ENCODE assay signal across 8 cellular contexts in the genomic region with DNA sequence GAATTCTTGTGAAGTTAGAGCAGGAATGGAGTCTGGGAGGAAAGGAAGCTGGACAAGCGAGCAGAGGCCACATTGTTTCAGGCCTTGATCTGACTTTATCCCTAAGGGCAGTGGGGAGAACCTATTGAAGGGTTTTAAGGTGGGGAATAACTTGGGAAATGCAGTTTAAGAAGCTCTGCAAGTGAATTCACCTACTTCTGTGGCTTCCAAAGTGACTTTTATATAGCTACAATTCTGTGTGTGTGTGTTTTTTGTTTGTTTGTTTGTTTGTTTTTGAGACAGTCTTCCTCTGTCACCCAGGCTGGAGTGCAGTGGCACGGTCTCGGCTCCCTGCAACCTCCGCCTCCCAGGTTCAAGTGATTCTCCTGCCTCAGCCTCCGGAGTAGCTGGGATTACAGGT. TPM values are rescaled to one million over a fixed set of nuclear protein-coding genes. Genes with fewer than 3 reads are reported as not detected.
DNase-seq lines count a peak whose midpoint lies in the region; ATAC-seq, FAIRE-seq and TF ChIP-seq lines count a peak whose summit lies in the region.
"Not testable (repeated sequence)": the region's sequence is repeated elsewhere in the genome, so short reads cannot be mapped to it uniquely, and the experiment has no call there.

No MANE protein-coding gene starts in this region.

- H3K36me3 Mint-ChIP-seq in T-helper 17 cell (ENCODE audit: low read depth) = not testable (repeated sequence)
- H3K36me3 Mint-ChIP-seq in activated naive CD8-positive, alpha-beta T cell treated with anti-CD3 and anti-CD28 coated beads, Interleukin-2, amount 50 U/mL, for 24 hours (ENCODE audit: low read depth) = peaks cover 18% of the 10 kb centered on the region

- H3K4me1 ChIP-seq in BLaER1 = peaks cover 44% of the 10 kb centered on the region
- peaks cover 12% of the 10 kb centered on the region for H3K4me1 ChIP-seq in HUES48 (ENCODE audit: control insufficient read depth, insufficient read depth, low read length)
- peaks cover 0 to 12% (median 6%) of the 10 kb centered on the region in 4 experiments; a peak in 5 of 7 replicates for H3K4me1 ChIP-seq in H1 (replicated peaks in 1 of 4; ENCODE audit: control insufficient read depth in 3 of 4, insufficient read depth in 4 of 4, low read length in 3 of 4)
- H3K4me1 ChIP-seq in neuron (ENCODE audit: insufficient read depth, low read length) = peaks cover 17% of the 10 kb centered on the region
- H3K4me1 ChIP-seq in stomach smooth muscle (ENCODE audit: control insufficient read depth, insufficient read depth, low read length) = peaks cover 28% of the 10 kb centered on the region

- POLR2A ChIA-PET in H1 (lab: Charles Lee; ENCODE audit: partially characterized antibody) = interaction anchor here (0.9 to 38.8 kb wide), 9 partner anchors 4 to 346 kb away, joined by 3 to 1518 read pairs (median 7); partner anchors contain the start of genes CELSR3, DALRD3, IMPDH2 and LAMB2

- not testable (repeated sequence) for TF ChIP-seq CTCF in H1 (IDR thresholded peaks at IDR 0.05; ENCODE audit: control extremely low read depth in 1 of 3, insufficient read depth in 1 of 3, low read depth in 1 of 3, low read length in 3 of 3)

- FAIRE-seq in H1 (lab: Jason Lieb, UNC) = not testable (repeated sequence)

- TF ChIP-seq POLR2A in H1 (IDR thresholded peaks at IDR 0.05; ENCODE audit: control extremely low read depth in 1 of 2, low read depth in 2 of 2, low read length in 2 of 2) = not testable (repeated sequence)

- H2BK120ac ChIP-seq in H1 (replicated peaks; ENCODE audit: low read depth, low read length) = not testable (repeated sequence)

- H4K8ac ChIP-seq in H1 (ENCODE audit: extremely low read depth, insufficient read depth, low read length) = not testable (repeated sequence)

- CTCF ChIA-PET in H1 (lab: Charles Lee; ENCODE audit: partially characterized antibody) = interaction anchor here (5.0 to 24.3 kb wide), 2 partner anchors 13 to 18 kb away, joined by 36 to 467 read pairs; partner anchors contain the start of genes NDUFAF3 and P4HTM

- H3K23me2 ChIP-seq in H1 (ENCODE audit: low read depth, low read length) = peaks cover 14% of the 10 kb centered on the region

- not testable (repeated sequence) for H3K14ac ChIP-seq in H1 (ENCODE audit: insufficient read length)

- H2BK12ac ChIP-seq in H1 (ENCODE audit: low read depth, low read length) = not testable (repeated sequence)

- H3K4me2 ChIP-seq in BLaER1 (peak overlapping the region; percentile 97), H1 (ENCODE audit: insufficient read depth in 1 of 2, low read depth in 2 of 2, low read length in 2 of 2) (peak overlapping the region; percentile 86 to 95)

- not testable (repeated sequence) for H2AFZ ChIP-seq in H1 (ENCODE audit: low read length); neuron (ENCODE audit: low read depth, low read length)

- H2BK5ac ChIP-seq in H1 (ENCODE audit: low read depth, low read length) = not testable (repeated sequence)

- H3K27ac ChIP-seq in BLaER1 (0 out of 2 replicates have a peak overlapping the region, but pooled peaks have one; percentile 99), stomach smooth muscle (ENCODE audit: low read length) (peak overlapping the region; percentile 97)
- H3K27ac ChIP-seq in HUES48 (ENCODE audit: low read depth, low read length); H1 (ENCODE audit: low read depth, low read length): not testable (repeated sequence)

- H2AK5ac ChIP-seq in H1 (ENCODE audit: low read depth, low read length) = not testable (repeated sequence)

- H3K9me3 Mint-ChIP-seq in activated naive CD8-positive, alpha-beta T cell treated with anti-CD3 and anti-CD28 coated beads, Interleukin-2, amount 50 U/mL, for 24 hours = not testable (repeated sequence)

- peak overlapping the region; percentile 99 for H3K27ac Mint-ChIP-seq in T-helper 17 cell
- H3K27ac Mint-ChIP-seq in activated naive CD8-positive, alpha-beta T cell treated with anti-CD3 and anti-CD28 coated beads, Interleukin-2, amount 50 U/mL, for 24 hours = peak overlapping the region; percentile 99

- H3K4ac ChIP-seq in H1 (replicated peaks; ENCODE audit: insufficient read length, low read depth, low read length) = not testable (repeated sequence)

- H2BK20ac ChIP-seq in H1 (ENCODE audit: low read length) = not testable (repeated sequence)

- not testable (repeated sequence) for H3K56ac ChIP-seq in H1 (replicated peaks; ENCODE audit: insufficient read length, low read depth, low read length)

- H4K20me1 ChIP-seq in BLaER1 (peaks cover 58% of the 10 kb centered on the region), H1 (replicated peaks in 1 of 2; ENCODE audit: control insufficient read depth in 1 of 2, insufficient read depth in 2 of 2, low read length in 2 of 2) (peaks cover 24 to 34% of the 10 kb centered on the region in 2 experiments)

- not testable (repeated sequence) for TF ChIP-seq EP300 in H1 (IDR thresholded peaks at IDR 0.05; ENCODE audit: borderline replicate concordance in 1 of 2, low read depth in 2 of 2, low read length in 2 of 2)

- H3K9me3 ChIP-seq in BLaER1; HUES48 (ENCODE audit: control insufficient read depth, insufficient read depth, low read length); T-helper 17 cell (ENCODE audit: control insufficient read depth, low read length, poor library complexity, severe bottlenecking); H1 (ENCODE audit: insufficient read depth in 2 of 2, low read depth in 1 of 2, low read length in 1 of 2); iPS-18c (ENCODE audit: control insufficient read depth, insufficient read depth, low read length); neuron (ENCODE audit: low read length); stomach smooth muscle (ENCODE audit: control insufficient read depth in 2 of 2, low read length in 2 of 2): not testable (repeated sequence)

- H3K79me2 ChIP-seq in H1 (ENCODE audit: control insufficient read depth in 1 of 2, insufficient read depth in 2 of 2, low read length in 2 of 2) = peaks cover 11 to 54% of the 10 kb centered on the region in 2 experiments

- DNase-seq in T-helper 17 cell; activated naive CD8-positive, alpha-beta T cell treated with anti-CD3 and anti-CD28 coated beads, Interleukin-2, amount 50 U/mL, for 24 hours; H1 (ENCODE audit: low read depth in 1 of 2, low spot score in 2 of 2): not testable (repeated sequence)

- not testable (repeated sequence) for H4K5ac ChIP-seq in H1 (ENCODE audit: insufficient read length, low read depth, low read length)

- H3K18ac ChIP-seq in H1 (ENCODE audit: extremely low read depth, low read length) = not testable (repeated sequence)

- not testable (repeated sequence) for ATAC-seq in T-helper 17 cell; activated naive CD8-positive, alpha-beta T cell treated with anti-CD3 and anti-CD28 coated beads, Interleukin-2, amount 50 U/mL, for 24 hours

- H2BK15ac ChIP-seq in H1 (ENCODE audit: low read length) = not testable (repeated sequence)

- H3K4me1 Mint-ChIP-seq in T-helper 17 cell = peaks cover 30% of the 10 kb centered on the region
- H3K4me1 Mint-ChIP-seq in activated naive CD8-positive, alpha-beta T cell treated with anti-CD3 and anti-CD28 coated beads, Interleukin-2, amount 50 U/mL, for 24 hours = peaks cover 17% of the 10 kb centered on the region

- H3K4me3 ChIP-seq in BLaER1 = peak overlapping the region; percentile 87
- H3K4me3 ChIP-seq in HUES48 (ENCODE audit: low read depth, low read length) = peak overlapping the region; percentile 98
- H3K4me3 ChIP-seq in H1 (ENCODE audit: extremely low read depth in 1 of 4, insufficient read depth in 2 of 4, low read depth in 3 of 4, low read length in 4 of 4) = peak overlapping the region; percentile 66 to 90 (median 75); a peak in 7 of 8 replicates
- H3K4me3 ChIP-seq in iPS-18c (ENCODE audit: insufficient read depth, low read depth, low read length) = peak overlapping the region; percentile 42
- H3K4me3 ChIP-seq in neuron (ENCODE audit: low read length) = peak overlapping the region; percentile 61
- H3K4me3 ChIP-seq in stomach smooth muscle (ENCODE audit: low read length in 2 of 2) = peak overlapping the region in 1 of 2 donors; percentile 95

- peak overlapping the region; percentile 100 for H3K4me3 Mint-ChIP-seq in T-helper 17 cell
- peak overlapping the region; percentile 99 for H3K4me3 Mint-ChIP-seq in activated naive CD8-positive, alpha-beta T cell treated with anti-CD3 and anti-CD28 coated beads, Interleukin-2, amount 50 U/mL, for 24 hours

- H3K27me3 ChIP-seq in BLaER1; HUES48 (ENCODE audit: control insufficient read depth, insufficient read depth, low read length); H1 (replicated peaks in 1 of 4; ENCODE audit: control insufficient read depth in 3 of 4, extremely low read depth in 1 of 4, insufficient read depth in 3 of 4, low read length in 3 of 4); neuron (ENCODE audit: insufficient read depth, low read length); stomach smooth muscle (ENCODE audit: control insufficient read depth in 1 of 2, insufficient read depth in 2 of 2, low read length in 2 of 2): not testable (repeated sequence)

- not testable (repeated sequence) for H4K91ac ChIP-seq in H1 (replicated peaks; ENCODE audit: insufficient read length, low read length)

- H3K27me3 Mint-ChIP-seq in T-helper 17 cell; activated naive CD8-positive, alpha-beta T cell treated with anti-CD3 and anti-CD28 coated beads, Interleukin-2, amount 50 U/mL, for 24 hours: not testable (repeated sequence)

- not testable (repeated sequence) for H3K23ac ChIP-seq in H1 (ENCODE audit: insufficient read length)

- peaks cover 19% of the 10 kb centered on the region for H3K79me1 ChIP-seq in H1 (ENCODE audit: low read depth, low read length)

- peak overlapping the region; percentile 98 for H3K9ac ChIP-seq in BLaER1
- H3K9ac ChIP-seq in HUES48 (ENCODE audit: low read depth, low read length); stomach smooth muscle (ENCODE audit: low read length in 2 of 2): not testable (repeated sequence)
- peak overlapping the region in 3 of 4 experiments; percentile 31 to 53 (median 44); a peak in 5 of 7 replicates for H3K9ac ChIP-seq in H1 (replicated peaks in 1 of 4; ENCODE audit: extremely low read depth in 1 of 4, low read depth in 3 of 4, low read length in 3 of 4)

- WGBS in H1 (ENCODE audit: extremely low coverage in 1 of 2, insufficient coverage in 1 of 2, insufficient read length in 1 of 2, insufficient replicate concordance in 2 of 2, low coverage in 1 of 2, low lambda C conversion rate in 2 of 2, missing lambda C conversion rate in 1 of 2), 2 experiments = 89% methylated on average over 5 of the region's 5 CpGs; no CpG with 5 or more reads in 1 of the 2 experiments

- H3K36me3 ChIP-seq in BLaER1 (peaks cover 51% of the 10 kb centered on the region), HUES48 (ENCODE audit: control insufficient read depth, insufficient read depth, low read length) (peaks cover 31% of the 10 kb centered on the region), H1 (ENCODE audit: control insufficient read depth in 2 of 4, insufficient read depth in 4 of 4, low read length in 3 of 4) (peaks cover 4 to 29% (median 13%) of the 10 kb centered on the region in 4 experiments), neuron (ENCODE audit: insufficient read depth, low read length) (peaks cover 25% of the 10 kb centered on the region), stomach smooth muscle (ENCODE audit: control insufficient read depth in 2 of 2, insufficient read depth in 2 of 2, low read length in 2 of 2) (peaks cover 13 to 18% of the 10 kb centered on the region in 2 donors)

- TF ChIP-seq RAD21 in H1 (IDR thresholded peaks at IDR 0.05 in 1 of 2, conservative IDR thresholded peaks at IDR 0.05 in 1 of 2; ENCODE audit: low read depth in 2 of 2, low read length in 2 of 2) = not testable (repeated sequence)

RNA-seq across cellular contexts. Expression of gene WDR6, which starts 1.4 kb away (rescaled TPM):
- total RNA-seq in T-helper 17 cell = 100 to 1,000 TPM; 181 to 202 TPM
- total RNA-seq in H1 (2021; fragmentation: NEBNext Ultra II Directional; extraction: Animal tissue kit (Norgen Biotek cat#: 25700)) = 180 and 187 TPM in 2 replicates
- 257 and 340 TPM in 2 replicates for polyA plus RNA-seq in H1 (2011; rRNA removed)
- 262 TPM for polyA plus RNA-seq in H1 (2011; cell fraction: cytosol; rRNA removed)
- 878 TPM for polyA plus RNA-seq in H1 (2011; cell fraction: nucleus; rRNA removed)
- polyA plus RNA-seq in H1 (2012, experiment 1 of 2) = 176 to 244 TPM (median 215 TPM) in 4 replicates
- polyA plus RNA-seq in H1 (2012, experiment 2 of 2) = 172 TPM
- 84.5 TPM for polyA plus RNA-seq in H1 (2013, experiment 1 of 2)
- polyA plus RNA-seq in H1 (2013, experiment 2 of 2) = 77.8 TPM
- polyA minus RNA-seq in H1 (2011; rRNA and poly(A)+ RNA removed) = 252 and 296 TPM in 2 replicates
- polyA minus RNA-seq in H1 (2011; cell fraction: cytosol; rRNA and poly(A)+ RNA removed) = 109 TPM
- polyA minus RNA-seq in H1 (2011; cell fraction: nucleus; rRNA and poly(A)+ RNA removed) = 118 TPM

RNA-seq across cellular contexts. Expression of gene DALRD3, which starts 9.8 kb away (rescaled TPM):
- total RNA-seq in T-helper 17 cell = 10 to 100 TPM; 21.2 to 27.4 TPM
- 30.4 and 31.6 TPM in 2 replicates for total RNA-seq in H1 (2021; fragmentation: NEBNext Ultra II Directional; extraction: Animal tissue kit (Norgen Biotek cat#: 25700))
- 86.5 and 95.3 TPM in 2 replicates for polyA plus RNA-seq in H1 (2011; rRNA removed)
- 73.1 TPM for polyA plus RNA-seq in H1 (2011; cell fraction: cytosol; rRNA removed)
- 140 TPM for polyA plus RNA-seq in H1 (2011; cell fraction: nucleus; rRNA removed)
- 34.7 to 40.6 TPM (median 39.8 TPM) in 4 replicates for polyA plus RNA-seq in H1 (2012, experiment 1 of 2)
- 74.3 TPM for polyA plus RNA-seq in H1 (2012, experiment 2 of 2)
- 33.5 TPM for polyA plus RNA-seq in H1 (2013, experiment 1 of 2)
- 33.7 TPM for polyA plus RNA-seq in H1 (2013, experiment 2 of 2)
- polyA minus RNA-seq in H1 (2011; rRNA and poly(A)+ RNA removed) = 87.2 and 103 TPM in 2 replicates
- polyA minus RNA-seq in H1 (2011; cell fraction: cytosol; rRNA and poly(A)+ RNA removed) = 32.7 TPM
- 48.1 TPM for polyA minus RNA-seq in H1 (2011; cell fraction: nucleus; rRNA and poly(A)+ RNA removed)

RNA-seq across cellular contexts. Expression of gene NDUFAF3, which starts 13.3 kb away (rescaled TPM):
- 10 to 100 TPM; 61.3 to 62.9 TPM for total RNA-seq in T-helper 17 cell
- 26.2 and 27.8 TPM in 2 replicates for total RNA-seq in H1 (2021; fragmentation: NEBNext Ultra II Directional; extraction: Animal tissue kit (Norgen Biotek cat#: 25700))
- polyA plus RNA-seq in H1 (2011; rRNA removed) = 45.5 and 52.1 TPM in 2 replicates
- polyA plus RNA-seq in H1 (2011; cell fraction: cytosol; rRNA removed) = 31.7 TPM
- 38.4 TPM for polyA plus RNA-seq in H1 (2011; cell fraction: nucleus; rRNA removed)
- polyA plus RNA-seq in H1 (2012, experiment 1 of 2) = 10.4 to 48.0 TPM (median 37.5 TPM) in 4 replicates
- 25.5 TPM for polyA plus RNA-seq in H1 (2012, experiment 2 of 2)
- polyA plus RNA-seq in H1 (2013, experiment 1 of 2) = 38.2 TPM
- 40.2 TPM for polyA plus RNA-seq in H1 (2013, experiment 2 of 2)
- polyA minus RNA-seq in H1 (2011; rRNA and poly(A)+ RNA removed) = 15.3 and 24.4 TPM in 2 replicates
- 24.3 TPM for polyA minus RNA-seq in H1 (2011; cell fraction: cytosol; rRNA and poly(A)+ RNA removed)
- polyA minus RNA-seq in H1 (2011; cell fraction: nucleus; rRNA and poly(A)+ RNA removed) = 52.4 TPM

RNA-seq across cellular contexts. Expression of gene P4HTM, which starts 18.6 kb away (rescaled TPM):
- 10 to 100 TPM; 37.8 to 43.2 TPM for total RNA-seq in T-helper 17 cell
- 18.6 and 19.1 TPM in 2 replicates for total RNA-seq in H1 (2021; fragmentation: NEBNext Ultra II Directional; extraction: Animal tissue kit (Norgen Biotek cat#: 25700))
- 25.4 and 31.1 TPM in 2 replicates for polyA plus RNA-seq in H1 (2011; rRNA removed)
- polyA plus RNA-seq in H1 (2011; cell fraction: cytosol; rRNA removed) = 29.9 TPM
- 89.3 TPM for polyA plus RNA-seq in H1 (2011; cell fraction: nucleus; rRNA removed)
- polyA plus RNA-seq in H1 (2012, experiment 1 of 2) = 12.6 to 22.7 TPM (median 21.6 TPM) in 4 replicates
- polyA plus RNA-seq in H1 (2012, experiment 2 of 2) = 14.0 TPM
- polyA plus RNA-seq in H1 (2013, experiment 1 of 2) = 18.0 TPM
- polyA plus RNA-seq in H1 (2013, experiment 2 of 2) = 14.1 TPM
- polyA minus RNA-seq in H1 (2011; rRNA and poly(A)+ RNA removed) = 34.6 and 38.0 TPM in 2 replicates
- 24.7 TPM for polyA minus RNA-seq in H1 (2011; cell fraction: cytosol; rRNA and poly(A)+ RNA removed)
- polyA minus RNA-seq in H1 (2011; cell fraction: nucleus; rRNA and poly(A)+ RNA removed) = 72.0 TPM

RNA-seq across cellular contexts. Expression of gene IMPDH2, which starts 20.6 kb away (rescaled TPM):
- 100 to 1,000 TPM in 1 of 2 donors, 10 to 100 TPM in 1; 96.8 to 108 TPM for total RNA-seq in T-helper 17 cell
- total RNA-seq in H1 (2021; fragmentation: NEBNext Ultra II Directional; extraction: Animal tissue kit (Norgen Biotek cat#: 25700)) = 409 and 419 TPM in 2 replicates
- polyA plus RNA-seq in H1 (2011; rRNA removed) = 363 and 374 TPM in 2 replicates
- polyA plus RNA-seq in H1 (2011; cell fraction: cytosol; rRNA removed) = 511 TPM
- polyA plus RNA-seq in H1 (2011; cell fraction: nucleus; rRNA removed) = 1,029 TPM
- polyA plus RNA-seq in H1 (2012, experiment 1 of 2) = 385 to 517 TPM (median 516 TPM) in 4 replicates
- polyA plus RNA-seq in H1 (2012, experiment 2 of 2) = 474 TPM
- polyA plus RNA-seq in H1 (2013, experiment 1 of 2) = 339 TPM
- polyA plus RNA-seq in H1 (2013, experiment 2 of 2) = 323 TPM
- 836 and 1,078 TPM in 2 replicates for polyA minus RNA-seq in H1 (2011; rRNA and poly(A)+ RNA removed)
- 367 TPM for polyA minus RNA-seq in H1 (2011; cell fraction: cytosol; rRNA and poly(A)+ RNA removed)
- 252 TPM for polyA minus RNA-seq in H1 (2011; cell fraction: nucleus; rRNA and poly(A)+ RNA removed)
